9 cellular contexts compared by ENCODE assay signal in genomic region chr1:17984510-17985085, GRCh38.
DNase-seq lines count a peak whose midpoint lies in the region; ATAC-seq, FAIRE-seq and TF ChIP-seq lines count a peak whose summit lies in the region.
"Had no signal": no experiment of that assay in that cellular context is flagged by ENCODE, and none has a peak within 500 bp of the region (broad histone marks: within the 10 kb centered on the region; RNA-seq: fewer than 3 reads in every experiment).

No MANE protein-coding gene starts in this region.

- ATAC-seq in HCT116: peak; percentile 88
- ATAC-seq in HepG2: no peak
- ATAC-seq in GM19328 (IDR thresholded peaks at IDR 0.05; ENCODE audit: unreplicated experiment): no peak
- ATAC-seq in GM21737 (IDR thresholded peaks at IDR 0.05; ENCODE audit: unreplicated experiment): no peak
- ATAC-seq in HG03175 (IDR thresholded peaks at IDR 0.05; ENCODE audit: unreplicated experiment): no peak
- ATAC-seq: T-cell had no signal

- H2AFZ ChIP-seq in HCT116 (ENCODE audit: low read depth, low read length, poor library complexity, severe bottlenecking) (no peak overlapping the region), HepG2 (ENCODE audit: low read length) (no peak overlapping the region)

- H3K27me3 ChIP-seq in HCT116 (ENCODE audit: insufficient read depth, low read length) (peaks cover 26% of the 10 kb centered on the region), HepG2 (ENCODE audit: control insufficient read depth in 1 of 2, insufficient read depth in 2 of 2, low read length in 2 of 2) (peaks cover 0 to 9% of the 10 kb centered on the region in 2 experiments; a peak in 1 of 5 replicates)

- TF ChIP-seq POLR2A in HCT116 (IDR thresholded peaks at IDR 0.05; ENCODE audit: borderline replicate concordance, extremely low read depth, insufficient read depth, insufficient read length): no peak
- TF ChIP-seq POLR2A in HepG2 (IDR thresholded peaks at IDR 0.05; ENCODE audit: insufficient read depth in 1 of 2, low read depth in 2 of 2, low read length in 2 of 2): no peak
- no peak for TF ChIP-seq POLR2A in GM12892 (IDR thresholded peaks at IDR 0.05; ENCODE audit: low read depth, low read length)

- peak; percentile 28 for FAIRE-seq in HepG2 (lab: Jason Lieb, UNC)
- no peak for FAIRE-seq in GM12892 (lab: Jason Lieb, UNC)

- POLR2A ChIA-PET in HCT116 (lab: Charles Lee) (no interaction called here), HepG2 (lab: Yijun Ruan, JAX) (no interaction called here)

- H3K4me1 ChIP-seq in HCT116 (ENCODE audit: control insufficient read depth in 1 of 2, insufficient read depth in 2 of 2, low read length in 2 of 2) (no peaks in the 10 kb centered on the region), HepG2 (ENCODE audit: insufficient read depth, low read length) (no peaks in the 10 kb centered on the region)

- no peaks in the 10 kb centered on the region for H3K9me3 ChIP-seq in HCT116 (ENCODE audit: control insufficient read depth in 1 of 2, insufficient read depth in 1 of 2, low read depth in 1 of 2, low read length in 2 of 2)
- no peaks in the 10 kb centered on the region for H3K9me3 ChIP-seq in HepG2 (ENCODE audit: low read length)

- TF ChIP-seq RAD21 in HCT116 (IDR thresholded peaks at IDR 0.05; ENCODE audit: low read depth) (peak; percentile 65), HepG2 (CRISPR knock-in tag; IDR thresholded peaks at IDR 0.05) (no peak)

- CTCF ChIA-PET in HCT116 (lab: Charles Lee): interaction anchor here (0.9 to 1.7 kb wide), 4 partner anchors 19 to 215 kb away, joined by 3 to 6 read pairs (median 4); no protein-coding TSS in a partner anchor
- CTCF ChIA-PET in HepG2 (lab: Yijun Ruan, JAX; ENCODE audit: low intra/inter-chr PET ratio, low total read pairs): no interaction called here

- H4K20me1 ChIP-seq in HCT116 (ENCODE audit: insufficient read depth): no peaks in the 10 kb centered on the region
- no peaks in the 10 kb centered on the region for H4K20me1 ChIP-seq in HepG2 (ENCODE audit: insufficient read depth, low read length)

- DNase-seq in D341Med (ENCODE audit: low spot score) (peak; percentile 55), HCT116 (ENCODE audit: low read depth, low spot score) (peak; percentile 28), UCSD-AML1 (lab: John Stamatoyannopoulos, UW; ENCODE audit: unreplicated experiment) (peak; percentile 19), HepG2 (ENCODE audit: low spot score) (peak; percentile 20), GM12892 (ENCODE audit: insufficient read length) (no peak)

- H3K79me2 ChIP-seq in HCT116 (ENCODE audit: insufficient read depth, low read length) (no peaks in the 10 kb centered on the region), HepG2 (ENCODE audit: insufficient read depth, low read length) (no peaks in the 10 kb centered on the region)

- TF ChIP-seq CTCF in HCT116 (IDR thresholded peaks at IDR 0.05 in 2 of 3, conservative IDR thresholded peaks at IDR 0.05 in 1 of 3; ENCODE audit: borderline replicate concordance in 1 of 3, insufficient read depth in 1 of 3, low read depth in 2 of 3, low read length in 2 of 3): peak; percentile 52 to 84 (median 80); a peak in 5 of 6 replicates
- peak; percentile 67 for TF ChIP-seq CTCF in HepG2 (CRISPR knock-in tag; IDR thresholded peaks at IDR 0.05)

- no peaks in the 10 kb centered on the region for H3K36me3 ChIP-seq in HCT116 (ENCODE audit: control insufficient read depth in 1 of 2, insufficient read depth in 2 of 2, low read length in 2 of 2)
- no peaks in the 10 kb centered on the region for H3K36me3 ChIP-seq in HepG2 (replicated peaks in 1 of 2; ENCODE audit: control insufficient read depth in 1 of 2, insufficient read depth in 2 of 2, low read length in 2 of 2)

- intact Hi-C loops in HCT116 (cut with micrococcal nuclease) (loop anchor here (5.0 to 10.0 kb wide), 2 partner anchors 110 to 213 kb away; no protein-coding TSS in a partner anchor), HepG2 (cut with micrococcal nuclease; ENCODE audit: unreplicated experiment) (no loop called here)

- H3K9ac ChIP-seq in HCT116 (ENCODE audit: low read length) (no peak overlapping the region), HepG2 (ENCODE audit: insufficient read depth, low read depth, low read length) (no peak overlapping the region)

- H3K9me2 ChIP-seq in HCT116 (ENCODE audit: insufficient read depth): no peaks in the 10 kb centered on the region

- 9% methylated on average over 7 of the region's 10 CpGs for WGBS in HepG2 (ENCODE audit: low lambda C conversion rate)

- H3K4me2 ChIP-seq in HCT116 (ENCODE audit: low read length) (no peak overlapping the region), HepG2 (ENCODE audit: low read depth, low read length) (no peak overlapping the region)

- no peak overlapping the region for H3K4me3 ChIP-seq in HCT116 (replicated peaks in 1 of 2; ENCODE audit: low read depth in 1 of 2, low read length in 2 of 2)
- H3K4me3 ChIP-seq in HepG2 (replicated peaks in 1 of 3; ENCODE audit: insufficient read depth in 1 of 3, low read depth in 2 of 3, low read length in 3 of 3): no peak overlapping the region

- RAD21 ChIA-PET in HCT116 (lab: Charles Lee; ENCODE audit: low non-redundant PET in 1 of 2, low total read pairs in 2 of 2, uncharacterized antibody in 2 of 2, unreplicated experiment in 2 of 2): interaction anchor here in 1 of 2 experiments (0.7 kb wide), 1 partner anchor 116 kb away, joined by 3 read pairs; no protein-coding TSS in a partner anchor

- H3K27ac ChIP-seq in HCT116 (ENCODE audit: low read depth, low read length) (no peak overlapping the region), HepG2 (ENCODE audit: extremely low read length, insufficient read depth, low read length) (no peak overlapping the region)

- no peak for TF ChIP-seq EP300 in HepG2 (IDR thresholded peaks at IDR 0.05; ENCODE audit: low read depth in 2 of 2, low read length in 2 of 2)
- TF ChIP-seq EP300 in HepG2 (CRISPR knock-in tag; IDR thresholded peaks at IDR 0.05; ENCODE audit: borderline replicate concordance): no peak

- in situ Hi-C loops in HepG2 (cut with HindIII; ENCODE audit: extremely low pct_ligation_motif_present, low pct_unique_long_range_greater_than_20kb): no loop called here

- BruUV-seq in HCT116 (replicated peaks; lab: Mats Ljungman, UMichigan) (no TSS peak), HepG2 (replicated peaks; lab: Mats Ljungman, UMichigan) (no TSS peak)

TF ChIP-seq in HCT116, 20 proteins besides CTCF, POLR2A, EP300 and RAD21 (continues in another document):
- TF ChIP-seq SIN3A (IDR thresholded peaks at IDR 0.05; ENCODE audit: low read depth) (no peak), CBX3 (IDR thresholded peaks at IDR 0.05; ENCODE audit: low read depth) (peak; percentile 27; the same call in 1 of the 2 replicates), EZH2phosphoT487 (IDR thresholded peaks at IDR 0.05; ENCODE audit: borderline replicate concordance) (no peak), EGR1 (IDR thresholded peaks at IDR 0.05; ENCODE audit: low read depth) (no peak), YY1 (IDR thresholded peaks at IDR 0.05; ENCODE audit: extremely low read depth, insufficient replicate concordance, low read depth, low read length) (no peak)

TF ChIP-seq in HepG2, 621 proteins besides CTCF, POLR2A, EP300 and RAD21:
- TF ChIP-seq STAG1 (CRISPR knock-in tag; IDR thresholded peaks at IDR 0.05) (peak; percentile 54), CEBPB (IDR thresholded peaks at IDR 0.05; ENCODE audit: borderline replicate concordance, low read depth, low read length) (peak; percentile 61; the same call in 1 of the 2 replicates), ZNF337 (CRISPR knock-in tag; IDR thresholded peaks at IDR 0.05; ENCODE audit: borderline replicate concordance, low read depth) (no peak), MED13 (CRISPR knock-in tag; IDR thresholded peaks at IDR 0.05) (no peak), CEBPG (CRISPR knock-in tag; IDR thresholded peaks at IDR 0.05) (peak; percentile 48), ZNF230 (CRISPR knock-in tag; IDR thresholded peaks at IDR 0.05) (no peak), PLRG1 (conservative IDR thresholded peaks at IDR 0.05) (no peak), SMC3 (IDR thresholded peaks at IDR 0.05; ENCODE audit: low read length) (peak; percentile 25; the same call in 1 of the 2 replicates)
- TF ChIP-seq, protein P1, sequence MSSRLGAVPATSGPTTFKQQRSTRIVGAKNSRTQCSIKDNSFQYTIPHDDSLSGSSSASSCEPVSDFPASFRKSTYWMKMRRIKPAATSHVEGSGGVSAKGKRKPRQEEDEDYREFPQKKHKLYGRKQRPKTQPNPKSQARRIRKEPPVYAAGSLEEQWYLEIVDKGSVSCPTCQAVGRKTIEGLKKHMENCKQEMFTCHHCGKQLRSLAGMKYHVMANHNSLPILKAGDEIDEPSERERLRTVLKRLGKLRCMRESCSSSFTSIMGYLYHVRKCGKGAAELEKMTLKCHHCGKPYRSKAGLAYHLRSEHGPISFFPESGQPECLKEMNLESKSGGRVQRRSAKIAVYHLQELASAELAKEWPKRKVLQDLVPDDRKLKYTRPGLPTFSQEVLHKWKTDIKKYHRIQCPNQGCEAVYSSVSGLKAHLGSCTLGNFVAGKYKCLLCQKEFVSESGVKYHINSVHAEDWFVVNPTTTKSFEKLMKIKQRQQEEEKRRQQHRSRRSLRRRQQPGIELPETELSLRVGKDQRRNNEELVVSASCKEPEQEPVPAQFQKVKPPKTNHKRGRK (CRISPR knock-in tag; IDR thresholded peaks at IDR 0.05): no peak
